In genomic region chr2:205998601-205999000, GRCh38 we compare ENCODE assay signal across 21 cellular contexts.
DNase-seq lines count a peak whose midpoint lies in the region; ATAC-seq and TF ChIP-seq lines count a peak whose summit lies in the region.
"Had no signal": no experiment of that assay in that cellular context is flagged by ENCODE, and none has a peak within 500 bp of the region (broad histone marks: within the 10 kb centered on the region; RNA-seq: fewer than 3 reads in every experiment).

No MANE protein-coding gene starts in this region.

- ATAC-seq in activated naive CD8-positive, alpha-beta T cell treated with anti-CD3 and anti-CD28 coated beads, Interleukin-2, amount 50 U/mL, for 24 hours, result no peak
- no peak for ATAC-seq in GM18511 (IDR thresholded peaks at IDR 0.05; ENCODE audit: unreplicated experiment)
- ATAC-seq: K562 had no signal

- H3K4me3 Mint-ChIP-seq in activated naive CD8-positive, alpha-beta T cell treated with anti-CD3 and anti-CD28 coated beads for 36 hours, result no peak overlapping the region
- H3K4me3 Mint-ChIP-seq in activated naive CD8-positive, alpha-beta T cell treated with anti-CD3 and anti-CD28 coated beads, Interleukin-2, amount 50 U/mL, for 24 hours, result no peak overlapping the region
- no peak overlapping the region for H3K4me3 Mint-ChIP-seq in progenitor cell of endocrine pancreas (ENCODE audit: low read depth)
- H3K4me3 Mint-ChIP-seq: CD4-positive, CD25-positive, alpha-beta regulatory T cell; HFFc6 had no signal

- DNase-seq in activated naive CD8-positive, alpha-beta T cell treated with anti-CD3 and anti-CD28 coated beads for 36 hours, result no peak
- DNase-seq in activated naive CD8-positive, alpha-beta T cell treated with anti-CD3 and anti-CD28 coated beads, Interleukin-2, amount 50 U/mL, for 24 hours, result no peak
- DNase-seq in MV-4-11 (lab: John Stamatoyannopoulos, UW) (peak; percentile 40), choroid plexus epithelial cell (ENCODE audit: low read depth) (peak; percentile 21), progenitor cell of endocrine pancreas (ENCODE audit: low spot score, unreplicated experiment) (no peak)
- no peak for DNase-seq in activated CD8-positive, alpha-beta memory T cell treated with anti-CD3 and anti-CD28 coated beads, Interleukin-2, amount 50 U/mL, for 4 hours
- DNase-seq in activated T-cell treated with anti-CD3 and anti-CD28 coated beads, Interleukin-2, amount 50 U/mL, for 48 hours, result no peak
- DNase-seq: BE2C; CD4-positive, CD25-positive, alpha-beta regulatory T cell; DMS79; HFFc6; MM.1S; NCI-H1105 treated with DMSO at 0.1 percent for 48 hours; NCI-H1694; NCI-H2081; NCI-H446; NCI-H526 treated with DMSO at 0.1 percent for 48 hours; SHP77 treated with DMSO at 0.1 percent for 48 hours; SK-N-SH had no signal

- H3K9me3 Mint-ChIP-seq in activated naive CD8-positive, alpha-beta T cell treated with anti-CD3 and anti-CD28 coated beads for 36 hours, result no peaks in the 10 kb centered on the region
- no peaks in the 10 kb centered on the region for H3K9me3 Mint-ChIP-seq in activated naive CD8-positive, alpha-beta T cell treated with anti-CD3 and anti-CD28 coated beads, Interleukin-2, amount 50 U/mL, for 24 hours
- H3K9me3 Mint-ChIP-seq in progenitor cell of endocrine pancreas (ENCODE audit: low read depth), result no peaks in the 10 kb centered on the region
- H3K9me3 Mint-ChIP-seq: HFFc6 had no signal

- H3K4me1 Mint-ChIP-seq in activated naive CD8-positive, alpha-beta T cell treated with anti-CD3 and anti-CD28 coated beads for 36 hours, result peaks cover 7% of the 10 kb centered on the region
- H3K4me1 Mint-ChIP-seq in activated naive CD8-positive, alpha-beta T cell treated with anti-CD3 and anti-CD28 coated beads, Interleukin-2, amount 50 U/mL, for 24 hours, result peaks cover 5% of the 10 kb centered on the region
- H3K4me1 Mint-ChIP-seq in progenitor cell of endocrine pancreas (ENCODE audit: low read depth), result peaks cover 2% of the 10 kb centered on the region

- TF ChIP-seq CTCF in choroid plexus epithelial cell (conservative IDR thresholded peaks at IDR 0.05; ENCODE audit: low read depth, low read length) (no peak), progenitor cell of endocrine pancreas (IDR thresholded peaks at IDR 0.05; ENCODE audit: unreplicated experiment) (no peak)

- no peak overlapping the region for H3K4me3 ChIP-seq in choroid plexus epithelial cell (ENCODE audit: low read depth, low read length)
- H3K4me3 ChIP-seq: K562 had no signal

- peak overlapping the region; percentile 40 for H3K27ac Mint-ChIP-seq in activated naive CD8-positive, alpha-beta T cell treated with anti-CD3 and anti-CD28 coated beads for 36 hours
- H3K27ac Mint-ChIP-seq in activated naive CD8-positive, alpha-beta T cell treated with anti-CD3 and anti-CD28 coated beads, Interleukin-2, amount 50 U/mL, for 24 hours, result no peak overlapping the region
- H3K27ac Mint-ChIP-seq in progenitor cell of endocrine pancreas, result peak overlapping the region; percentile 17
- H3K27ac Mint-ChIP-seq: CD4-positive, CD25-positive, alpha-beta regulatory T cell; HFFc6 had no signal

- H3K36me3 Mint-ChIP-seq in activated naive CD8-positive, alpha-beta T cell treated with anti-CD3 and anti-CD28 coated beads for 36 hours, result peaks cover 13% of the 10 kb centered on the region
- peaks cover 17% of the 10 kb centered on the region for H3K36me3 Mint-ChIP-seq in activated naive CD8-positive, alpha-beta T cell treated with anti-CD3 and anti-CD28 coated beads, Interleukin-2, amount 50 U/mL, for 24 hours (ENCODE audit: low read depth)
- H3K36me3 Mint-ChIP-seq in progenitor cell of endocrine pancreas (ENCODE audit: insufficient read depth), result peaks cover 14% of the 10 kb centered on the region

- H3K27me3 Mint-ChIP-seq in activated naive CD8-positive, alpha-beta T cell treated with anti-CD3 and anti-CD28 coated beads for 36 hours, result no peaks in the 10 kb centered on the region
- no peaks in the 10 kb centered on the region for H3K27me3 Mint-ChIP-seq in activated naive CD8-positive, alpha-beta T cell treated with anti-CD3 and anti-CD28 coated beads, Interleukin-2, amount 50 U/mL, for 24 hours
- no peaks in the 10 kb centered on the region for H3K27me3 Mint-ChIP-seq in progenitor cell of endocrine pancreas
- H3K27me3 Mint-ChIP-seq: CD4-positive, CD25-positive, alpha-beta regulatory T cell had no signal

Comparison
In these comparisons a context has a peak if more than half of its experiments do, and no peak if none do; other contexts are left out.
1. DNase-seq: peak in MV-4-11 (single experiment) and choroid plexus epithelial cell (single experiment); none in activated naive CD8-positive, alpha-beta T cell treated with anti-CD3 and anti-CD28 coated beads for 36 hours (single experiment), activated naive CD8-positive, alpha-beta T cell treated with anti-CD3 and anti-CD28 coated beads, Interleukin-2, amount 50 U/mL, for 24 hours (single experiment), progenitor cell of endocrine pancreas (single experiment), activated CD8-positive, alpha-beta memory T cell treated with anti-CD3 and anti-CD28 coated beads, Interleukin-2, amount 50 U/mL, for 4 hours (single experiment) and activated T-cell treated with anti-CD3 and anti-CD28 coated beads, Interleukin-2, amount 50 U/mL, for 48 hours (0 of 2).